In genomic region chr7:64904008-64904407, GRCh38 we compare ENCODE assay signal across 8 cellular contexts. TPM values are rescaled to one million over a fixed set of nuclear protein-coding genes. Genes with fewer than 3 reads are reported as not detected.
DNase-seq lines count a peak whose midpoint lies in the region; ATAC-seq, FAIRE-seq and TF ChIP-seq lines count a peak whose summit lies in the region.

No MANE protein-coding gene starts in this region.

- H3K9me3 Mint-ChIP-seq in activated T-cell treated with anti-CD3 and anti-CD28 coated beads, Interleukin-2, amount 50 U/mL, for 72 hours, result no peaks in the 10 kb centered on the region
- H3K9me3 Mint-ChIP-seq in activated CD8-positive, alpha-beta T cell treated with anti-CD3 and anti-CD28 coated beads, Interleukin-2, amount 10 ng/mL, durations not matched to agents 7 days and 5 days (ENCODE audit: insufficient read depth), result peaks cover 9% of the 10 kb centered on the region

- no peak for ATAC-seq in activated T-cell treated with anti-CD3 and anti-CD28 coated beads, Interleukin-2, amount 50 U/mL, for 72 hours (replicated peaks in 1 of 2)
- ATAC-seq in activated CD8-positive, alpha-beta T cell treated with anti-CD3 and anti-CD28 coated beads, Interleukin-2, amount 10 ng/mL, durations not matched to agents 7 days and 5 days, result no peak
- no peak for ATAC-seq in HG03439 (IDR thresholded peaks at IDR 0.05; ENCODE audit: unreplicated experiment)

- peaks cover 50% of the 10 kb centered on the region for H3K4me1 ChIP-seq in suprapubic skin

- no peaks in the 10 kb centered on the region for H3K27me3 ChIP-seq in suprapubic skin

- no peak for TF ChIP-seq CTCF in suprapubic skin (IDR thresholded peaks at IDR 0.05)

- WGBS in suprapubic skin, result 93% methylated on average over 15 of the region's 15 CpGs

- CTCF ChIA-PET in activated CD8-positive, alpha-beta T cell treated with anti-CD3 and anti-CD28 coated beads, Interleukin-2, amount 10 ng/mL, durations not matched to agents 7 days and 5 days (lab: Charles Lee), result no interaction called here

- no peak for DNase-seq in activated T-cell treated with anti-CD3 and anti-CD28 coated beads, Interleukin-2, amount 50 U/mL, for 72 hours
- DNase-seq in activated T-cell treated with anti-CD3 and anti-CD28 coated beads, Interleukin-2, amount 50 U/mL, for 48 hours, result no peak
- DNase-seq in activated CD8-positive, alpha-beta T cell treated with anti-CD3 and anti-CD28 coated beads, Interleukin-2, amount 10 ng/mL, durations not matched to agents 7 days and 5 days, result no peak
- DNase-seq in suprapubic skin (ENCODE audit: low spot score in 2 of 2) (no peak), urothelium cell line (ENCODE audit: low spot score) (no peak), NCI-H524 treated with DMSO at 0.1 percent for 48 hours (lab: John Stamatoyannopoulos, UW) (no peak)

- H3K27ac Mint-ChIP-seq in activated T-cell treated with anti-CD3 and anti-CD28 coated beads, Interleukin-2, amount 50 U/mL, for 72 hours, result no peak overlapping the region
- H3K27ac Mint-ChIP-seq in activated CD8-positive, alpha-beta T cell treated with anti-CD3 and anti-CD28 coated beads, Interleukin-2, amount 10 ng/mL, durations not matched to agents 7 days and 5 days, result peak overlapping the region; percentile 95

- peak overlapping the region; percentile 97 to 99 for H3K4me3 Mint-ChIP-seq in activated T-cell treated with anti-CD3 and anti-CD28 coated beads, Interleukin-2, amount 50 U/mL, for 72 hours
- H3K4me3 Mint-ChIP-seq in activated CD8-positive, alpha-beta T cell treated with anti-CD3 and anti-CD28 coated beads, Interleukin-2, amount 10 ng/mL, durations not matched to agents 7 days and 5 days, result peak overlapping the region; percentile 97

- FAIRE-seq in urothelium cell line (lab: Jason Lieb, UNC), result no peak

- POLR2A ChIA-PET in activated CD8-positive, alpha-beta T cell treated with anti-CD3 and anti-CD28 coated beads, Interleukin-2, amount 10 ng/mL, durations not matched to agents 7 days and 5 days (lab: Charles Lee), result interaction anchor here (0.7 to 3.0 kb wide), 8 partner anchors 11 to 470 kb away, joined by 3 to 22 read pairs (median 6); partner anchors contain the start of genes ERV3-1, ZNF107, ZNF138 and ZNF680

- H3K4me1 Mint-ChIP-seq in activated T-cell treated with anti-CD3 and anti-CD28 coated beads, Interleukin-2, amount 50 U/mL, for 72 hours (ENCODE audit: low read depth), result peaks cover 55% of the 10 kb centered on the region
- H3K4me1 Mint-ChIP-seq in activated CD8-positive, alpha-beta T cell treated with anti-CD3 and anti-CD28 coated beads, Interleukin-2, amount 10 ng/mL, durations not matched to agents 7 days and 5 days (ENCODE audit: low read depth), result peaks cover 47% of the 10 kb centered on the region

- no peak for TF ChIP-seq POLR2A in suprapubic skin (IDR thresholded peaks at IDR 0.05)

- H3K36me3 Mint-ChIP-seq in activated T-cell treated with anti-CD3 and anti-CD28 coated beads, Interleukin-2, amount 50 U/mL, for 72 hours (ENCODE audit: insufficient read depth in 2 of 2), result peaks cover 0 to 4% of the 10 kb centered on the region in 2 donors
- peaks cover 45% of the 10 kb centered on the region for H3K36me3 Mint-ChIP-seq in activated CD8-positive, alpha-beta T cell treated with anti-CD3 and anti-CD28 coated beads, Interleukin-2, amount 10 ng/mL, durations not matched to agents 7 days and 5 days (ENCODE audit: low read depth)

- no peak for TF ChIP-seq EP300 in suprapubic skin (IDR thresholded peaks at IDR 0.05)

- H3K27me3 Mint-ChIP-seq in activated T-cell treated with anti-CD3 and anti-CD28 coated beads, Interleukin-2, amount 50 U/mL, for 72 hours (ENCODE audit: low read depth), result no peaks in the 10 kb centered on the region
- H3K27me3 Mint-ChIP-seq in activated CD8-positive, alpha-beta T cell treated with anti-CD3 and anti-CD28 coated beads, Interleukin-2, amount 10 ng/mL, durations not matched to agents 7 days and 5 days (ENCODE audit: low read depth), result no peaks in the 10 kb centered on the region

- no peaks in the 10 kb centered on the region for H3K36me3 ChIP-seq in suprapubic skin

- H3K4me3 ChIP-seq in iPS-18c (ENCODE audit: insufficient read depth, low read depth, low read length) (peak overlapping the region; percentile 95), suprapubic skin (peak overlapping the region; percentile 85)

- no peak overlapping the region for H3K27ac ChIP-seq in suprapubic skin

- H3K9me3 ChIP-seq in iPS-18c (ENCODE audit: control insufficient read depth, insufficient read depth, low read length), result no peaks in the 10 kb centered on the region
- H3K9me3 ChIP-seq in suprapubic skin, result no peaks in the 10 kb centered on the region

RNA-seq across cellular contexts. Expression of gene ZNF273, which starts 0.9 kb away (rescaled TPM):
- 10 to 100 TPM; 15.0 to 19.2 TPM for total RNA-seq in activated T-cell treated with anti-CD3 and anti-CD28 coated beads, Interleukin-2, amount 50 U/mL, for 72 hours
- 10 to 100 TPM; 10.6 to 11.8 TPM for total RNA-seq in activated CD8-positive, alpha-beta T cell treated with anti-CD3 and anti-CD28 coated beads, Interleukin-2, amount 10 ng/mL, durations not matched to agents 7 days and 5 days
- total RNA-seq in suprapubic skin, result 100 to 1,000 TPM; 123 to 247 (median 164) TPM

Comparison
In these comparisons a context has a peak if more than half of its experiments do, and no peak if none do; other contexts are left out.
1. RNA of gene ZNF273, which starts 0.9 kb away (total RNA-seq): 123 to 247 TPM in suprapubic skin; 15.0 to 19.2 TPM in activated T-cell treated with anti-CD3 and anti-CD28 coated beads, Interleukin-2, amount 50 U/mL, for 72 hours and 10.6 to 11.8 TPM in activated CD8-positive, alpha-beta T cell treated with anti-CD3 and anti-CD28 coated beads, Interleukin-2, amount 10 ng/mL, durations not matched to agents 7 days and 5 days; every median in the first group is over 4 times any median in the second.